ENCODE assay signal across 18 cellular contexts in genomic region chr12:28290262-28290661, GRCh38.
A peak's percentile ranks its signal among the peaks of the same experiment; 100 is the strongest.
DNase-seq lines count a peak whose midpoint lies in the region; ATAC-seq, FAIRE-seq and TF ChIP-seq lines count a peak whose summit lies in the region.
"Had no signal": no experiment of that assay in that cellular context is flagged by ENCODE, and none has a peak within 500 bp of the region (broad histone marks: within the 10 kb centered on the region; RNA-seq: fewer than 3 reads in every experiment).

No MANE protein-coding gene starts in this region.

- no peak overlapping the region for H2AFZ ChIP-seq in K562 (ENCODE audit: low read depth, low read length)
- H2AFZ ChIP-seq: GM23248 had no signal

- DNase-seq in GM12892 (ENCODE audit: insufficient read length) (no peak), HTR-8/SVneo (ENCODE audit: insufficient read length, low spot score) (no peak), K562 (ENCODE audit: extremely low read depth in 1 of 4, low spot score in 3 of 4) (no peak), fibroblast of pulmonary artery (ENCODE audit: low read depth) (peak; percentile 3), SW480 (ENCODE audit: low spot score) (no peak), tibial artery (no peak), right atrium auricular region (ENCODE audit: low spot score) (no peak)
- DNase-seq: Calu3; CD8-positive, alpha-beta T cell; DMS79 treated with DMSO at 0.1 percent for 48 hours; EL; GM23248; HCEC 1CT; HFFc6 had no signal

- no peak for ATAC-seq in K562
- no peak for ATAC-seq in HG03565 (IDR thresholded peaks at IDR 0.05; ENCODE audit: unreplicated experiment)
- ATAC-seq: CD8-positive, alpha-beta T cell had no signal

- CTCF ChIA-PET in K562 (lab: Yijun Ruan, JAX; ENCODE audit: low intra/inter-chr PET ratio) = no interaction called here

- no peak overlapping the region for H3K9ac ChIP-seq in K562 (ENCODE audit: insufficient read depth in 1 of 2, low read depth in 2 of 2, low read length in 2 of 2)
- H3K9ac ChIP-seq: BLaER1 treated with 17β-estradiol and CSF1 and Interleukin-3, amounts not matched to agents 10 nM and 100 nM; GM23248 had no signal

- intact Hi-C loops in K562 (cut with micrococcal nuclease) (no loop called here), tibial artery (cut with DNase I; ENCODE audit: low total_unique reads) (no loop called here)

- POLR2A ChIA-PET in K562 (lab: Yijun Ruan, JAX) = no interaction called here

- no peak for TF ChIP-seq POLR2A in GM12892 (IDR thresholded peaks at IDR 0.05; ENCODE audit: low read depth, low read length)
- TF ChIP-seq POLR2A in K562 (conservative IDR thresholded peaks at IDR 0.05) = no peak

- TF ChIP-seq EP300 in K562 (IDR thresholded peaks at IDR 0.05; ENCODE audit: low read length) = no peak

- H3K9me3 ChIP-seq in K562 (replicated peaks; ENCODE audit: control insufficient read depth, insufficient read depth, low read depth, low read length) = peaks cover 6% of the 10 kb centered on the region; the same call in 1 of the 2 replicates
- H3K9me3 ChIP-seq in tibial artery = peaks cover 3 to 40% (median 3%) of the 10 kb centered on the region in 3 donors
- H3K9me3 ChIP-seq in right atrium auricular region = peaks cover 0 to 31% of the 10 kb centered on the region in 2 donors

- H3K4me3 ChIP-seq in K562 = no peak overlapping the region
- H3K4me3 ChIP-seq in fibroblast of pulmonary artery (replicated peaks; ENCODE audit: low read depth, low read length) = no peak overlapping the region
- no peak overlapping the region for H3K4me3 ChIP-seq in tibial artery
- no peak overlapping the region for H3K4me3 ChIP-seq in right atrium auricular region
- H3K4me3 ChIP-seq: BLaER1 treated with 17β-estradiol and CSF1 and Interleukin-3, amounts not matched to agents 10 nM and 100 nM; GM23248 had no signal

- FAIRE-seq in GM12892 (lab: Jason Lieb, UNC) (peak; percentile 9), HTR-8/SVneo (lab: Jason Lieb, UNC) (peak; percentile 51), K562 (lab: Jason Lieb, UNC) (peak; percentile 15)
- FAIRE-seq: GM12891, GM18507 had no signal

- H3K4me1 ChIP-seq in K562 (replicated peaks in 1 of 2; ENCODE audit: control insufficient read depth in 2 of 2, insufficient read depth in 2 of 2, low read length in 2 of 2) (no peaks in the 10 kb centered on the region), tibial artery (no peaks in the 10 kb centered on the region), right atrium auricular region (no peaks in the 10 kb centered on the region)

- H3K79me2 ChIP-seq in K562 (ENCODE audit: control insufficient read depth, insufficient read depth, low read length) = peaks cover 4% of the 10 kb centered on the region; the same call in 1 of the 3 replicates

- H3K36me3 ChIP-seq in K562 (ENCODE audit: control insufficient read depth, insufficient read depth, low read length) (no peaks in the 10 kb centered on the region), tibial artery (peaks cover 0 to 13% (median 13%) of the 10 kb centered on the region in 3 donors), right atrium auricular region (no peaks in the 10 kb centered on the region)

- TF ChIP-seq CTCF in K562 (IDR thresholded peaks at IDR 0.05 in 2 of 3, conservative IDR thresholded peaks at IDR 0.05 in 1 of 3; ENCODE audit: insufficient read depth in 2 of 3, low read depth in 1 of 3, low read length in 3 of 3) (no peak), fibroblast of pulmonary artery (IDR thresholded peaks at IDR 0.05; ENCODE audit: low read length, missing control alignments) (no peak), tibial artery (IDR thresholded peaks at IDR 0.05) (no peak), right atrium auricular region (IDR thresholded peaks at IDR 0.05) (no peak)

- no peaks in the 10 kb centered on the region for H3K27me3 ChIP-seq in K562 (ENCODE audit: control insufficient read depth in 2 of 2, insufficient read depth in 2 of 2, low read length in 2 of 2)
- no peaks in the 10 kb centered on the region for H3K27me3 ChIP-seq in tibial artery
- H3K27me3 ChIP-seq in right atrium auricular region = no peaks in the 10 kb centered on the region
- H3K27me3 ChIP-seq: BLaER1 treated with 17β-estradiol and CSF1 and Interleukin-3, amounts not matched to agents 10 nM and 100 nM had no signal

- no TSS peak for BruUV-seq in K562 (replicated peaks; lab: Mats Ljungman, UMichigan)

- no peak for TF ChIP-seq RAD21 in K562 (CRISPR knock-in tag; conservative IDR thresholded peaks at IDR 0.05 in 1 of 2, IDR thresholded peaks at IDR 0.05 in 1 of 2)

- H3K9me1 ChIP-seq in K562 (ENCODE audit: control insufficient read depth, insufficient read depth, low read length) = no peaks in the 10 kb centered on the region

- in situ Hi-C loops in K562 (cut with MboI) = no loop called here

- no peak overlapping the region for H3K4me2 ChIP-seq in K562 (ENCODE audit: insufficient read depth, low read length)
- H3K4me2 ChIP-seq: BLaER1 treated with 17β-estradiol and CSF1 and Interleukin-3, amounts not matched to agents 10 nM and 100 nM had no signal

- H4K20me1 ChIP-seq in K562 (replicated peaks; ENCODE audit: control insufficient read depth, insufficient read depth, low read length) = no peaks in the 10 kb centered on the region
- H4K20me1 ChIP-seq: BLaER1 treated with 17β-estradiol and CSF1 and Interleukin-3, amounts not matched to agents 10 nM and 100 nM had no signal

- H3K27ac ChIP-seq in K562 (ENCODE audit: extremely low read depth, low read depth, low read length) = no peak overlapping the region
- H3K27ac ChIP-seq in tibial artery = no peak overlapping the region
- no peak overlapping the region for H3K27ac ChIP-seq in right atrium auricular region
- H3K27ac ChIP-seq: BLaER1 treated with 17β-estradiol and CSF1 and Interleukin-3, amounts not matched to agents 10 nM and 100 nM; GM23248 had no signal

TF ChIP-seq in K562, 482 proteins besides CTCF, POLR2A, EP300 and RAD21:
- TF ChIP-seq CC2D1A (IDR thresholded peaks at IDR 0.05) (no peak), SMAD4 (CRISPR knock-in tag; conservative IDR thresholded peaks at IDR 0.05) (no peak), TAL1 (IDR thresholded peaks at IDR 0.05) (no peak), CBFA2T3 (IDR thresholded peaks at IDR 0.05) (no peak), HDAC8 (tag; IDR thresholded peaks at IDR 0.05) (no peak), C11orf30 (IDR thresholded peaks at IDR 0.05; ENCODE audit: low read depth) (no peak), TFAP4 (CRISPR knock-in tag; IDR thresholded peaks at IDR 0.05; ENCODE audit: borderline replicate concordance) (no peak), BRD4 (IDR thresholded peaks at IDR 0.05) (no peak), GTF2A2 (tag; IDR thresholded peaks at IDR 0.05) (no peak)
- TF ChIP-seq, protein P1, sequence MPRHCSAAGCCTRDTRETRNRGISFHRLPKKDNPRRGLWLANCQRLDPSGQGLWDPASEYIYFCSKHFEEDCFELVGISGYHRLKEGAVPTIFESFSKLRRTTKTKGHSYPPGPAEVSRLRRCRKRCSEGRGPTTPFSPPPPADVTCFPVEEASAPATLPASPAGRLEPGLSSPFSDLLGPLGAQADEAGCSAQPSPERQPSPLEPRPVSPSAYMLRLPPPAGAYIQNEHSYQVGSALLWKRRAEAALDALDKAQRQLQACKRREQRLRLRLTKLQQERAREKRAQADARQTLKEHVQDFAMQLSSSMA (CRISPR knock-in tag; IDR thresholded peaks at IDR 0.05) = no peak
- TF ChIP-seq, protein P2, sequence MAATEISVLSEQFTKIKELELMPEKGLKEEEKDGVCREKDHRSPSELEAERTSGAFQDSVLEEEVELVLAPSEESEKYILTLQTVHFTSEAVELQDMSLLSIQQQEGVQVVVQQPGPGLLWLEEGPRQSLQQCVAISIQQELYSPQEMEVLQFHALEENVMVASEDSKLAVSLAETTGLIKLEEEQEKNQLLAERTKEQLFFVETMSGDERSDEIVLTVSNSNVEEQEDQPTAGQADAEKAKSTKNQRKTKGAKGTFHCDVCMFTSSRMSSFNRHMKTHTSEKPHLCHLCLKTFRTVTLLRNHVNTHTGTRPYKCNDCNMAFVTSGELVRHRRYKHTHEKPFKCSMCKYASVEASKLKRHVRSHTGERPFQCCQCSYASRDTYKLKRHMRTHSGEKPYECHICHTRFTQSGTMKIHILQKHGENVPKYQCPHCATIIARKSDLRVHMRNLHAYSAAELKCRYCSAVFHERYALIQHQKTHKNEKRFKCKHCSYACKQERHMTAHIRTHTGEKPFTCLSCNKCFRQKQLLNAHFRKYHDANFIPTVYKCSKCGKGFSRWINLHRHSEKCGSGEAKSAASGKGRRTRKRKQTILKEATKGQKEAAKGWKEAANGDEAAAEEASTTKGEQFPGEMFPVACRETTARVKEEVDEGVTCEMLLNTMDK (IDR thresholded peaks at IDR 0.05; ENCODE audit: borderline replicate concordance, insufficient read depth, low read depth, low read length, poor library complexity, severe bottlenecking) = no peak
- TF ChIP-seq, protein P3, sequence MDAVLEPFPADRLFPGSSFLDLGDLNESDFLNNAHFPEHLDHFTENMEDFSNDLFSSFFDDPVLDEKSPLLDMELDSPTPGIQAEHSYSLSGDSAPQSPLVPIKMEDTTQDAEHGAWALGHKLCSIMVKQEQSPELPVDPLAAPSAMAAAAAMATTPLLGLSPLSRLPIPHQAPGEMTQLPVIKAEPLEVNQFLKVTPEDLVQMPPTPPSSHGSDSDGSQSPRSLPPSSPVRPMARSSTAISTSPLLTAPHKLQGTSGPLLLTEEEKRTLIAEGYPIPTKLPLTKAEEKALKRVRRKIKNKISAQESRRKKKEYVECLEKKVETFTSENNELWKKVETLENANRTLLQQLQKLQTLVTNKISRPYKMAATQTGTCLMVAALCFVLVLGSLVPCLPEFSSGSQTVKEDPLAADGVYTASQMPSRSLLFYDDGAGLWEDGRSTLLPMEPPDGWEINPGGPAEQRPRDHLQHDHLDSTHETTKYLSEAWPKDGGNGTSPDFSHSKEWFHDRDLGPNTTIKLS (IDR thresholded peaks at IDR 0.05; ENCODE audit: borderline replicate concordance, low read depth) = no peak
